ENCODE assay signal across 1 cellular context in the genomic region with DNA sequence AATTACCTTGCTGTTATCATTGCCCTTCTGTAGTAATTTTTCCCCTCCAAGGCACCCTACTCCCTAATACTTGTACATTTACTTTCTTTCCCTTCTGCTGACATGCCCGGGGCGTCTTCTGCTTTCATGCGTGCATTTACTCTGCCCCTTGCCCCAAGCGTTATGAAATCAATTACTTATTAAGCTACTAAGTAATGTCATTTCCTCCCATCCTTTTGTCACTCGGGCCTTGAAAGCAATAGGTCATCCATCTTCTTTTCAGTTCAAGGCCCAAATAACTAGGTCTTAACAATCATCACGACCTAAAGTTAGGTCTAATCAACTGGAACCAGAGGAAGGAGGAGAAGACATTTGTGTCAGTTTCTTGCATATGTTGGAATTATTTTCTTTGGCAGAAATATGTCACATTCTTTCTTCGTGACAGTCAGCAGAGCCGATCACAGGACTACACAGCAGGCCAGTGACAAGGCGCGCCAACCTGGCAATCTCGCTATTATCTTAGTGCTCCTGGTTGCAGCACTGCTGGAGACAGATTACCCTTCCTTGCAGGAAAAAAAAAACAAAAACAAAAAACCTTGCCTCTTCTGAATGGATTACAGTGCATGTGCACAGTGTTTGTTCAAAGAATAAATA.
A peak's percentile ranks its signal among the peaks of the same experiment; 100 is the strongest.
TF ChIP-seq lines count a peak whose summit lies in the region.

No MANE protein-coding gene starts in this region.

TF ChIP-seq in HepG2, 621 proteins besides CTCF, POLR2A, EP300 and RAD21 (continued from another document and continues in another):
- TF ChIP-seq, protein P1, sequence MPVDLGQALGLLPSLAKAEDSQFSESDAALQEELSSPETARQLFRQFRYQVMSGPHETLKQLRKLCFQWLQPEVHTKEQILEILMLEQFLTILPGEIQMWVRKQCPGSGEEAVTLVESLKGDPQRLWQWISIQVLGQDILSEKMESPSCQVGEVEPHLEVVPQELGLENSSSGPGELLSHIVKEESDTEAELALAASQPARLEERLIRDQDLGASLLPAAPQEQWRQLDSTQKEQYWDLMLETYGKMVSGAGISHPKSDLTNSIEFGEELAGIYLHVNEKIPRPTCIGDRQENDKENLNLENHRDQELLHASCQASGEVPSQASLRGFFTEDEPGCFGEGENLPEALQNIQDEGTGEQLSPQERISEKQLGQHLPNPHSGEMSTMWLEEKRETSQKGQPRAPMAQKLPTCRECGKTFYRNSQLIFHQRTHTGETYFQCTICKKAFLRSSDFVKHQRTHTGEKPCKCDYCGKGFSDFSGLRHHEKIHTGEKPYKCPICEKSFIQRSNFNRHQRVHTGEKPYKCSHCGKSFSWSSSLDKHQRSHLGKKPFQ (CRISPR knock-in tag; IDR thresholded peaks at IDR 0.05; ENCODE audit: insufficient replicate concordance) = no peak
- TF ChIP-seq PTBP1 (IDR thresholded peaks at IDR 0.05; ENCODE audit: low read depth, low read length, poor library complexity, severe bottlenecking) (no peak), MED1 (CRISPR knock-in tag; IDR thresholded peaks at IDR 0.05) (peak; percentile 40; the same call in 1 of the 2 replicates), IRF2 (CRISPR knock-in tag; IDR thresholded peaks at IDR 0.05) (no peak), ZNF282 (IDR thresholded peaks at IDR 0.05; ENCODE audit: partially characterized antibody) (no peak), KLF9 (CRISPR knock-in tag; IDR thresholded peaks at IDR 0.05; ENCODE audit: low read depth) (no peak), ZHX1 (CRISPR knock-in tag; IDR thresholded peaks at IDR 0.05; ENCODE audit: low read depth) (0 out of 2 replicates have a peak, but pooled peaks have one; percentile 31), KDM5B (CRISPR knock-in tag; IDR thresholded peaks at IDR 0.05; ENCODE audit: borderline replicate concordance) (no peak), ZNF326 (CRISPR knock-in tag; IDR thresholded peaks at IDR 0.05; ENCODE audit: borderline replicate concordance) (no peak), ZNF34 (CRISPR knock-in tag; IDR thresholded peaks at IDR 0.05; ENCODE audit: borderline replicate concordance) (no peak), ZGPAT (CRISPR knock-in tag; IDR thresholded peaks at IDR 0.05) (0 out of 2 replicates have a peak, but pooled peaks have one; percentile 16), NFYB (CRISPR knock-in tag; IDR thresholded peaks at IDR 0.05) (no peak), AHR (CRISPR knock-in tag; IDR thresholded peaks at IDR 0.05) (no peak), ELF3 (CRISPR knock-in tag; IDR thresholded peaks at IDR 0.05) (peak; percentile 17; the same call in 1 of the 2 replicates), ZFP62 (CRISPR knock-in tag; IDR thresholded peaks at IDR 0.05) (no peak), ZSCAN21 (CRISPR knock-in tag; IDR thresholded peaks at IDR 0.05; ENCODE audit: borderline replicate concordance) (no peak), MIXL1 (CRISPR knock-in tag; IDR thresholded peaks at IDR 0.05) (peak; percentile 83; the same call in 1 of the 2 replicates), RNF2 (conservative IDR thresholded peaks at IDR 0.05; ENCODE audit: low read depth) (no peak), HNRNPL (IDR thresholded peaks at IDR 0.05; ENCODE audit: low read depth, low read length) (no peak), HDAC6 (IDR thresholded peaks at IDR 0.05; ENCODE audit: low read depth, low read length) (no peak), ZNF329 (CRISPR knock-in tag; IDR thresholded peaks at IDR 0.05; ENCODE audit: low read depth) (no peak), ISL2 (CRISPR knock-in tag; IDR thresholded peaks at IDR 0.05) (peak; percentile 45; the same call in 1 of the 2 replicates), CREM (IDR thresholded peaks at IDR 0.05) (peak; percentile 57; the same call in 1 of the 2 replicates), CREM (CRISPR knock-in tag; IDR thresholded peaks at IDR 0.05) (no peak), XBP1 (CRISPR knock-in tag; IDR thresholded peaks at IDR 0.05) (no peak), TMF1 (CRISPR knock-in tag; IDR thresholded peaks at IDR 0.05; ENCODE audit: low read depth) (no peak), SUZ12 (IDR thresholded peaks at IDR 0.05; ENCODE audit: low read depth, low read length) (no peak), ZNF792 (CRISPR knock-in tag; IDR thresholded peaks at IDR 0.05) (no peak), TOE1 (CRISPR knock-in tag; IDR thresholded peaks at IDR 0.05) (no peak), ZFAT (CRISPR knock-in tag; conservative IDR thresholded peaks at IDR 0.05) (no peak), RBFOX2 (IDR thresholded peaks at IDR 0.05; ENCODE audit: low read depth, low read length) (no peak), SOX6 (IDR thresholded peaks at IDR 0.05) (no peak), SOX6 (CRISPR knock-in tag; IDR thresholded peaks at IDR 0.05) (peak; percentile 85), ZBTB14 (CRISPR knock-in tag; IDR thresholded peaks at IDR 0.05) (no peak), ZNF891 (CRISPR knock-in tag; IDR thresholded peaks at IDR 0.05) (no peak), POGZ (CRISPR knock-in tag; IDR thresholded peaks at IDR 0.05) (peak; percentile 66)
- TF ChIP-seq, protein P2, sequence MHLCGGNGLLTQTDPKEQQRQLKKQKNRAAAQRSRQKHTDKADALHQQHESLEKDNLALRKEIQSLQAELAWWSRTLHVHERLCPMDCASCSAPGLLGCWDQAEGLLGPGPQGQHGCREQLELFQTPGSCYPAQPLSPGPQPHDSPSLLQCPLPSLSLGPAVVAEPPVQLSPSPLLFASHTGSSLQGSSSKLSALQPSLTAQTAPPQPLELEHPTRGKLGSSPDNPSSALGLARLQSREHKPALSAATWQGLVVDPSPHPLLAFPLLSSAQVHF (CRISPR knock-in tag; IDR thresholded peaks at IDR 0.05) = no peak
- TF ChIP-seq, protein P3, sequence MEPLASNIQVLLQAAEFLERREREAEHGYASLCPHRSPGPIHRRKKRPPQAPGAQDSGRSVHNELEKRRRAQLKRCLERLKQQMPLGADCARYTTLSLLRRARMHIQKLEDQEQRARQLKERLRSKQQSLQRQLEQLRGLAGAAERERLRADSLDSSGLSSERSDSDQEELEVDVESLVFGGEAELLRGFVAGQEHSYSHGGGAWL (CRISPR knock-in tag; IDR thresholded peaks at IDR 0.05) = no peak
- TF ChIP-seq, protein P4, sequence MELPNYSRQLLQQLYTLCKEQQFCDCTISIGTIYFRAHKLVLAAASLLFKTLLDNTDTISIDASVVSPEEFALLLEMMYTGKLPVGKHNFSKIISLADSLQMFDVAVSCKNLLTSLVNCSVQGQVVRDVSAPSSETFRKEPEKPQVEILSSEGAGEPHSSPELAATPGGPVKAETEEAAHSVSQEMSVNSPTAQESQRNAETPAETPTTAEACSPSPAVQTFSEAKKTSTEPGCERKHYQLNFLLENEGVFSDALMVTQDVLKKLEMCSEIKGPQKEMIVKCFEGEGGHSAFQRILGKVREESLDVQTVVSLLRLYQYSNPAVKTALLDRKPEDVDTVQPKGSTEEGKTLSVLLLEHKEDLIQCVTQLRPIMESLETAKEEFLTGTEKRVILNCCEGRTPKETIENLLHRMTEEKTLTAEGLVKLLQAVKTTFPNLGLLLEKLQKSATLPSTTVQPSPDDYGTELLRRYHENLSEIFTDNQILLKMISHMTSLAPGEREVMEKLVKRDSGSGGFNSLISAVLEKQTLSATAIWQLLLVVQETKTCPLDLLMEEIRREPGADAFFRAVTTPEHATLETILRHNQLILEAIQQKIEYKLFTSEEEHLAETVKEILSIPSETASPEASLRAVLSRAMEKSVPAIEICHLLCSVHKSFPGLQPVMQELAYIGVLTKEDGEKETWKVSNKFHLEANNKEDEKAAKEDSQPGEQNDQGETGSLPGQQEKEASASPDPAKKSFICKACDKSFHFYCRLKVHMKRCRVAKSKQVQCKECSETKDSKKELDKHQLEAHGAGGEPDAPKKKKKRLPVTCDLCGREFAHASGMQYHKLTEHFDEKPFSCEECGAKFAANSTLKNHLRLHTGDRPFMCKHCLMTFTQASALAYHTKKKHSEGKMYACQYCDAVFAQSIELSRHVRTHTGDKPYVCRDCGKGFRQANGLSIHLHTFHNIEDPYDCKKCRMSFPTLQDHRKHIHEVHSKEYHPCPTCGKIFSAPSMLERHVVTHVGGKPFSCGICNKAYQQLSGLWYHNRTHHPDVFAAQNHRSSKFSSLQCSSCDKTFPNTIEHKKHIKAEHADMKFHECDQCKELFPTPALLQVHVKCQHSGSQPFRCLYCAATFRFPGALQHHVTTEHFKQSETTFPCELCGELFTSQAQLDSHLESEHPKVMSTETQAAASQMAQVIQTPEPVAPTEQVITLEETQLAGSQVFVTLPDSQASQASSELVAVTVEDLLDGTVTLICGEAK (IDR thresholded peaks at IDR 0.05) = no peak
- TF ChIP-seq, protein P4 (CRISPR knock-in tag; IDR thresholded peaks at IDR 0.05) = no peak
- TF ChIP-seq, protein P5, sequence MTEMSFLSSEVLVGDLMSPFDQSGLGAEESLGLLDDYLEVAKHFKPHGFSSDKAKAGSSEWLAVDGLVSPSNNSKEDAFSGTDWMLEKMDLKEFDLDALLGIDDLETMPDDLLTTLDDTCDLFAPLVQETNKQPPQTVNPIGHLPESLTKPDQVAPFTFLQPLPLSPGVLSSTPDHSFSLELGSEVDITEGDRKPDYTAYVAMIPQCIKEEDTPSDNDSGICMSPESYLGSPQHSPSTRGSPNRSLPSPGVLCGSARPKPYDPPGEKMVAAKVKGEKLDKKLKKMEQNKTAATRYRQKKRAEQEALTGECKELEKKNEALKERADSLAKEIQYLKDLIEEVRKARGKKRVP (CRISPR knock-in tag; IDR thresholded peaks at IDR 0.05) = 0 out of 4 replicates have a peak, but pooled peaks of 1 of the 2 experiments have one; percentile 20
